Comparison of ENCODE assay signal across 8 cellular contexts in the genomic region with DNA sequence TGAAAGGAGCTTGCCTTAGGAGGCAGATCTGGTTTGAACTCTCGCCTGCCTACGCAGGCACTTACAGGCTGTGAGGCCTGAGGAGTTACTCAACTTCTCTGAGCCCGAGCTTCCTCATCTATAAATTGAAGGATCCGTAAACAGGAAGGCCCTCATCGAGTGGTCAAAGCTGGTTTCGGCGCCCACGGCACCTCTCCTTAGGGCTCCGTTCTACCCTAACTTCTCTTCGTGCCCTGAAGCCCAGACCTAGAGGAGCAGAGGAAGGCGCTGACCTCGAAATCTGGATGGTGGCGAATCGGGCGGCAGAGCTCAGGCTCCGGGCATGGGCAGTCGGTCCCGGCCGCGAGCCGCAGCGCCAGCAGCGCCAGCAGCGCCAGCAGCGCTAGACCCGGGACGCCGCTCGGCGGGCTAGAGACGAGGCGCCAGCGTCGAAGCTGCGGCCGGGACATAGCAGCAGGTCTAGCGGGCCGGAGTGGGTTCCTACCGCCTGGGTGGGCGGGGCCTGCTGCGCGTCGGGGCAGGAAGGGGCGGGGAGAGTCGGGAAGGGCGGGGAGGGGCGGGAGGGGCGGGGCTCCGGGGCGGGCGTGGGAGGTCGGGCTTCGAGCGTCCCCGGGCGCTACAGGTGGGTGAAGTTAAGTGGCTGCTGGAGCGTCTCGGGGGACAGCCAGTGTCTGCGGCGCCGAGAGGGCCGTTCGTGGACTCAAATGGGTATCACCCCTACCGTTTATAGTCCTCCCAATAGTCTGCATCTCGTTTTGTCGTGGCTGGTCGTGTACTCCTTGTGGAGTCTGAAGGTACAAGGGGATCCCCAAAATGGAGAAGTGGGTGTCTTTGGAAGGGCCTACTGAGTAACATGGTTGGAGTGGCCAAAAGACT. TPM values are rescaled to one million over a fixed set of nuclear protein-coding genes. Genes with fewer than 3 reads are reported as not detected.
DNase-seq lines count a peak whose midpoint lies in the region; ATAC-seq, FAIRE-seq and TF ChIP-seq lines count a peak whose summit lies in the region.

A gene with protein sequence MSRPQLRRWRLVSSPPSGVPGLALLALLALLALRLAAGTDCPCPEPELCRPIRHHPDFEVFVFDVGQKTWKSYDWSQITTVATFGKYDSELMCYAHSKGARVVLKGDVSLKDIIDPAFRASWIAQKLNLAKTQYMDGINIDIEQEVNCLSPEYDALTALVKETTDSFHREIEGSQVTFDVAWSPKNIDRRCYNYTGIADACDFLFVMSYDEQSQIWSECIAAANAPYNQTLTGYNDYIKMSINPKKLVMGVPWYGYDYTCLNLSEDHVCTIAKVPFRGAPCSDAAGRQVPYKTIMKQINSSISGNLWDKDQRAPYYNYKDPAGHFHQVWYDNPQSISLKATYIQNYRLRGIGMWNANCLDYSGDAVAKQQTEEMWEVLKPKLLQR (minus strand): TSS at position 474 of the 876 bp plus-strand sequence. CDS start 25 bp downstream, at position 449.

- peak within 1 kb of the TSS; percentile 84 for H3K27ac ChIP-seq in OCI-LY1 (ENCODE audit: low read depth, low read length, poor library complexity, severe bottlenecking)
- peak within 1 kb of the TSS; percentile 98 for H3K27ac ChIP-seq in endothelial cell of umbilical vein (ENCODE audit: insufficient read depth, low read depth, low read length)

- BruUV-seq in Calu3 (replicated peaks; lab: Mats Ljungman, UMichigan) = no TSS peak
- BruUV-seq in endothelial cell of umbilical vein (replicated peaks; lab: Mats Ljungman, UMichigan) = TSS peak; percentile 79

- FAIRE-seq in endothelial cell of umbilical vein (lab: Jason Lieb, UNC) = peak; percentile 52

- H3K4me1 Mint-ChIP-seq in Calu3 (ENCODE audit: low read depth, unreplicated experiment) = peaks cover 27% of the 10 kb centered on the region

- H3K9ac ChIP-seq in OCI-LY1 (ENCODE audit: low read length) = peak within 1 kb of the TSS; percentile 85
- H3K9ac ChIP-seq in endothelial cell of umbilical vein (replicated peaks; ENCODE audit: extremely low read depth, insufficient read depth, low read length) = peak within 1 kb of the TSS; percentile 99

- no peaks in the 10 kb centered on the region for H3K9me3 Mint-ChIP-seq in Calu3 (ENCODE audit: low read depth, unreplicated experiment)

- no peaks in the 10 kb centered on the region for H3K9me1 ChIP-seq in endothelial cell of umbilical vein (replicated peaks; ENCODE audit: control insufficient read depth, extremely low read depth, insufficient read depth, low read length)

- H3K36me3 Mint-ChIP-seq in Calu3 (ENCODE audit: insufficient read depth, unreplicated experiment) = peaks cover 22% of the 10 kb centered on the region

- H3K4me3 ChIP-seq in OCI-LY1 (ENCODE audit: low read depth, low read length, poor library complexity, severe bottlenecking) (peak within 1 kb of the TSS; percentile 74), endothelial cell of umbilical vein (replicated peaks in 1 of 3; ENCODE audit: insufficient read depth in 1 of 3, low read depth in 1 of 3, low read length in 3 of 3) (peak within 1 kb of the TSS; percentile 40 to 69 (median 62))

- TF ChIP-seq CTCF in Calu3 (IDR thresholded peaks at IDR 0.05; ENCODE audit: unreplicated experiment) (no peak), OCI-LY1 (IDR thresholded peaks at IDR 0.05; ENCODE audit: low read length) (no peak), endothelial cell of umbilical vein (IDR thresholded peaks at IDR 0.05; ENCODE audit: extremely low read depth in 1 of 2, insufficient read depth in 1 of 2, low read depth in 1 of 2, low read length in 2 of 2) (no peak)

- peaks cover 15% of the 10 kb centered on the region; the same call in 1 of the 2 replicates for H3K36me3 ChIP-seq in OCI-LY1 (ENCODE audit: insufficient read depth, low read length)
- peaks cover 0 to 2% of the 10 kb centered on the region in 2 experiments for H3K36me3 ChIP-seq in endothelial cell of umbilical vein (ENCODE audit: control insufficient read depth in 2 of 2, extremely low read depth in 1 of 2, insufficient read depth in 2 of 2, low read length in 2 of 2)

- H4K20me1 ChIP-seq in OCI-LY1 (ENCODE audit: insufficient read depth, low read length) = no peaks in the 10 kb centered on the region
- no peaks in the 10 kb centered on the region for H4K20me1 ChIP-seq in endothelial cell of umbilical vein (replicated peaks; ENCODE audit: control insufficient read depth, extremely low read depth, insufficient read depth, low read length)

- no peaks in the 10 kb centered on the region for H3K79me2 ChIP-seq in OCI-LY1 (ENCODE audit: insufficient read depth, low read length)
- H3K79me2 ChIP-seq in endothelial cell of umbilical vein (ENCODE audit: control insufficient read depth, insufficient read depth, low read length) = no peaks in the 10 kb centered on the region

- H3K9me3 ChIP-seq in OCI-LY1 (ENCODE audit: low read length) = 0 out of 2 replicates have a peak, but pooled peaks cover 2% of the 10 kb centered on the region
- no peaks in the 10 kb centered on the region for H3K9me3 ChIP-seq in endothelial cell of umbilical vein (replicated peaks; ENCODE audit: control insufficient read depth, insufficient read depth, low read length)

- POLR2A ChIA-PET in endothelial cell of umbilical vein (lab: Charles Lee) = interaction anchor here (0.7 to 2.3 kb wide), 9 partner anchors 9 to 151 kb away, joined by 3 to 30 read pairs (median 4); a partner anchor contains a TSS

- peak; percentile 86 for TF ChIP-seq POLR2A in endothelial cell of umbilical vein (IDR thresholded peaks at IDR 0.05; ENCODE audit: low read depth, low read length)

- dilution Hi-C loops in endothelial cell of umbilical vein (cut with MboI; ENCODE audit: extremely low pct_ligation_motif_present, low sequenced_read_pairs) = no loop called here

- H3K9me2 ChIP-seq in OCI-LY1 (ENCODE audit: low read depth, low read length) = no peaks in the 10 kb centered on the region

- peak; percentile 78 for ATAC-seq in GM21390 (IDR thresholded peaks at IDR 0.05; ENCODE audit: unreplicated experiment)

- intact Hi-C loops in Calu3 (cut with micrococcal nuclease; ENCODE audit: unreplicated experiment) (loop anchor here (5.0 to 10.0 kb wide), 2 partner anchors 67 to 181 kb away; a partner anchor contains a TSS), endothelial cell of umbilical vein (cut with micrococcal nuclease) (loop anchor here (1.0 to 5.0 kb wide), 6 partner anchors 25 to 753 kb away; a partner anchor contains a TSS)

- H3K27ac Mint-ChIP-seq in Calu3 (ENCODE audit: unreplicated experiment) = peak within 1 kb of the TSS; percentile 96

- H3K4me1 ChIP-seq in OCI-LY1 (ENCODE audit: insufficient read depth, low read length, severe bottlenecking) (peaks cover 24% of the 10 kb centered on the region), endothelial cell of umbilical vein (ENCODE audit: control insufficient read depth, extremely low read depth, insufficient read depth, low read length) (peaks cover 17% of the 10 kb centered on the region)

- no peaks in the 10 kb centered on the region for H3K27me3 Mint-ChIP-seq in Calu3 (ENCODE audit: unreplicated experiment)

- H2AFZ ChIP-seq in OCI-LY1 (ENCODE audit: low read length) = peak within 1 kb of the TSS; percentile 87; the same call in 1 of the 2 replicates
- H2AFZ ChIP-seq in endothelial cell of umbilical vein (ENCODE audit: low read depth, low read length) = peak within 1 kb of the TSS; percentile 100

- H3K4me3 Mint-ChIP-seq in Calu3 (ENCODE audit: low read depth, unreplicated experiment) = peak within 1 kb of the TSS; percentile 96

- DNase-seq in Calu3 = peak; percentile 80
- DNase-seq in HUDEP-2 (lab: John Stamatoyannopoulos, UW; ENCODE audit: unreplicated experiment in 76 of 76) = peak in 73 of 76 experiments; percentile 15 to 90 (median 76)
- DNase-seq in activated T-cell treated with anti-CD3 and anti-CD28 coated beads for 1 hour (ENCODE audit: low read depth) = peak; percentile 85
- peak; percentile 85 for DNase-seq in endothelial cell of umbilical vein (ENCODE audit: low read depth, low spot score)
- DNase-seq in midbrain (lab: John Stamatoyannopoulos, UW) = peak; percentile 84
- DNase-seq in stimulated activated CD8-positive, alpha-beta memory T cell treated with anti-CD3 and anti-CD28 coated beads, Interleukin-2, amount 100 ng/mL, for 1 hour (ENCODE audit: low read depth in 2 of 2) = peak; percentile 68 to 80

- no peaks in the 10 kb centered on the region for H3F3A ChIP-seq in OCI-LY1 (ENCODE audit: insufficient read depth, low read length)

- H3K4me2 ChIP-seq in OCI-LY1 (ENCODE audit: low read length) = peak within 1 kb of the TSS; percentile 92
- peak within 1 kb of the TSS; percentile 92 for H3K4me2 ChIP-seq in endothelial cell of umbilical vein (ENCODE audit: insufficient read depth, low read length)

- CTCF ChIA-PET in Calu3 (lab: Charles Lee) = interaction anchor here (1.0 to 1.1 kb wide), 2 partner anchors 11 to 68 kb away, joined by 3 to 4 read pairs; a partner anchor contains a TSS
- CTCF ChIA-PET in endothelial cell of umbilical vein (lab: Charles Lee) = interaction anchor here (1.3 to 2.6 kb wide), 10 partner anchors 27 to 433 kb away, joined by 3 to 17 read pairs (median 6); a partner anchor contains a TSS

- H3K27me3 ChIP-seq in OCI-LY1 (ENCODE audit: insufficient read depth, low read length) = no peaks in the 10 kb centered on the region
- no peaks in the 10 kb centered on the region for H3K27me3 ChIP-seq in endothelial cell of umbilical vein (ENCODE audit: control insufficient read depth in 2 of 2, insufficient read depth in 2 of 2, low read length in 2 of 2)

TF ChIP-seq in endothelial cell of umbilical vein, 7 proteins besides CTCF, POLR2A, EP300 and RAD21:
- TF ChIP-seq POLR2AphosphoS5 (IDR thresholded peaks at IDR 0.05; ENCODE audit: insufficient read depth, low read depth, low read length) = peak; percentile 93
- no peak for TF ChIP-seq MYC (IDR thresholded peaks at IDR 0.05; ENCODE audit: low read depth, low read length)
- no peak for TF ChIP-seq FOS (IDR thresholded peaks at IDR 0.05; ENCODE audit: borderline replicate concordance, insufficient read depth, low read length)
- no peak for TF ChIP-seq JUN (IDR thresholded peaks at IDR 0.05; ENCODE audit: borderline replicate concordance, insufficient read depth, insufficient read length, low read depth)
- TF ChIP-seq, protein P1, sequence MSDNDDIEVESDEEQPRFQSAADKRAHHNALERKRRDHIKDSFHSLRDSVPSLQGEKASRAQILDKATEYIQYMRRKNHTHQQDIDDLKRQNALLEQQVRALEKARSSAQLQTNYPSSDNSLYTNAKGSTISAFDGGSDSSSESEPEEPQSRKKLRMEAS (IDR thresholded peaks at IDR 0.05; ENCODE audit: insufficient read depth, insufficient read length) = no peak

RNA-seq across cellular contexts. Expression of the gene that starts here (rescaled TPM):
- total RNA-seq in Calu3 (2022) = 18.2 and 20.3 TPM in 2 replicates
- total RNA-seq in endothelial cell of umbilical vein = 10.7 and 14.3 TPM in 2 replicates
- 9.0 and 11.4 TPM in 2 replicates for polyA plus RNA-seq in endothelial cell of umbilical vein
- polyA plus RNA-seq in endothelial cell of umbilical vein (2011; cell fraction: cytosol; rRNA removed) = 9.5 and 11.5 TPM in 2 replicates
- polyA plus RNA-seq in endothelial cell of umbilical vein (2011; cell fraction: nucleus; rRNA removed) = 7.0 and 7.9 TPM in 2 replicates
- 8.8 and 12.0 TPM in 2 replicates for polyA plus RNA-seq in endothelial cell of umbilical vein (2012)
- polyA minus RNA-seq in endothelial cell of umbilical vein = 10.8 and 13.0 TPM in 2 replicates
- 1.3 TPM for polyA minus RNA-seq in endothelial cell of umbilical vein (2011; cell fraction: cytosol; rRNA and poly(A)+ RNA removed)
- polyA minus RNA-seq in endothelial cell of umbilical vein (2011; cell fraction: nucleus; rRNA and poly(A)+ RNA removed) = 15.4 and 17.1 TPM in 2 replicates

Comparison
In these comparisons a context has a peak if more than half of its experiments do, and no peak if none do; other contexts are left out.
1. Peak in every context shown above with its lines: DNase-seq, ATAC-seq, H3K4me3 ChIP-seq and H3K27ac ChIP-seq.